8 cellular contexts compared by ENCODE assay signal in genomic region chr1:100037665-100038400, GRCh38.
DNase-seq lines count a peak whose midpoint lies in the region; ATAC-seq and TF ChIP-seq lines count a peak whose summit lies in the region.

No MANE protein-coding gene starts in this region.

- no peaks in the 10 kb centered on the region for H3K27me3 Mint-ChIP-seq in stimulated activated naive CD8-positive, alpha-beta T cell treated with anti-CD3 and anti-CD28 coated beads, Interleukin-15, amount 100 ng/mL, for 72 hours

- peaks cover 22% of the 10 kb centered on the region for H3K4me1 ChIP-seq in GM23248 (ENCODE audit: insufficient read depth)

- peak overlapping the region; percentile 91 for H2AFZ ChIP-seq in GM23248
- peak overlapping the region; percentile 77 for H2AFZ ChIP-seq in neural cell (ENCODE audit: low read depth, low read length)

- TF ChIP-seq CTCF in neural cell (IDR thresholded peaks at IDR 0.05; ENCODE audit: poor library complexity, severe bottlenecking): no peak

- TF ChIP-seq RAD21 in neural cell (conservative IDR thresholded peaks at IDR 0.05): no peak

- peak overlapping the region; percentile 93 for H3K4me3 ChIP-seq in GM23248
- H3K4me3 ChIP-seq in neural cell (ENCODE audit: low read length): peak overlapping the region; percentile 90

- 0% methylated on average over 38 to 51 of the region's 61 CpGs for WGBS in GM23248 (ENCODE audit: low coverage in 1 of 2, low lambda C conversion rate in 2 of 2, missing lambda C conversion rate in 2 of 2), 2 experiments

- peaks cover 44% of the 10 kb centered on the region for H3K79me2 ChIP-seq in GM23248 (ENCODE audit: insufficient read depth)
- H3K79me2 ChIP-seq in neural cell (replicated peaks; ENCODE audit: insufficient read depth, low read length): peaks cover 55% of the 10 kb centered on the region

- ATAC-seq in stimulated activated naive CD8-positive, alpha-beta T cell treated with anti-CD3 and anti-CD28 coated beads, Interleukin-15, amount 100 ng/mL, for 72 hours: peak; percentile 84

- H3K27me3 ChIP-seq in GM23248 (replicated peaks; ENCODE audit: insufficient read depth) (no peaks in the 10 kb centered on the region), neural cell (ENCODE audit: insufficient read depth, low read depth, low read length) (no peaks in the 10 kb centered on the region)

- H3K9me3 ChIP-seq in GM23248 (ENCODE audit: low read depth): no peaks in the 10 kb centered on the region
- no peaks in the 10 kb centered on the region for H3K9me3 ChIP-seq in KOPT-K1 (ENCODE audit: insufficient read depth, low read length, poor library complexity, severe bottlenecking)
- no peaks in the 10 kb centered on the region for H3K9me3 ChIP-seq in neural cell (ENCODE audit: low read length)

- H3K9ac ChIP-seq in GM23248 (peak overlapping the region; percentile 93), neural cell (ENCODE audit: low read length) (peak overlapping the region; percentile 99)

- H3K4me3 Mint-ChIP-seq in stimulated activated naive CD8-positive, alpha-beta T cell treated with anti-CD3 and anti-CD28 coated beads, Interleukin-15, amount 100 ng/mL, for 72 hours: peak overlapping the region; percentile 91

- no peaks in the 10 kb centered on the region for H3K36me3 ChIP-seq in GM23248 (ENCODE audit: low read depth)
- peaks cover under 1% of the 10 kb centered on the region; the same call in 1 of the 2 replicates for H3K36me3 ChIP-seq in KOPT-K1 (ENCODE audit: insufficient read depth, low read length)
- no peaks in the 10 kb centered on the region for H3K36me3 ChIP-seq in neural cell (ENCODE audit: insufficient read depth, low read length)

- peak; percentile 56 for TF ChIP-seq EP300 in neural cell (conservative IDR thresholded peaks at IDR 0.05; ENCODE audit: poor library complexity, severe bottlenecking)

- no peaks in the 10 kb centered on the region for H3K9me2 ChIP-seq in GM23248 (ENCODE audit: insufficient read depth)
- H3K9me2 ChIP-seq in neural cell (ENCODE audit: insufficient read depth, low read length): no peaks in the 10 kb centered on the region

- H3F3A ChIP-seq in GM23248 (ENCODE audit: insufficient read depth) (peaks cover 23% of the 10 kb centered on the region), neural cell (ENCODE audit: insufficient read depth, low read length, poor library complexity, severe bottlenecking) (no peaks in the 10 kb centered on the region)

- H3K27ac ChIP-seq in GM23248 (peak overlapping the region; percentile 87), KOPT-K1 (ENCODE audit: low read depth, low read length, poor library complexity, severe bottlenecking) (peak overlapping the region; percentile 96), neural cell (ENCODE audit: low read length) (peak overlapping the region; percentile 97)

- peaks cover 47% of the 10 kb centered on the region for H3K4me1 Mint-ChIP-seq in stimulated activated naive CD8-positive, alpha-beta T cell treated with anti-CD3 and anti-CD28 coated beads, Interleukin-15, amount 100 ng/mL, for 72 hours

- H3K9me3 Mint-ChIP-seq in stimulated activated naive CD8-positive, alpha-beta T cell treated with anti-CD3 and anti-CD28 coated beads, Interleukin-15, amount 100 ng/mL, for 72 hours: no peaks in the 10 kb centered on the region

- peak overlapping the region; percentile 98 to 99 for H3K27ac Mint-ChIP-seq in stimulated activated naive CD8-positive, alpha-beta T cell treated with anti-CD3 and anti-CD28 coated beads, Interleukin-15, amount 100 ng/mL, for 72 hours

- H3K4me2 ChIP-seq in GM23248 (ENCODE audit: unreplicated experiment) (peak overlapping the region; percentile 99), neural cell (ENCODE audit: low read length) (peak overlapping the region; percentile 68)

- H4K20me1 ChIP-seq in GM23248 (ENCODE audit: insufficient read depth) (0 out of 2 replicates have a peak, but pooled peaks cover 5% of the 10 kb centered on the region), neural cell (ENCODE audit: insufficient read depth) (no peaks in the 10 kb centered on the region)

- DNase-seq in EH (ENCODE audit: low read depth) (peak; percentile 86), GM23248 (peak; percentile 98), RPMI8226 (peak; percentile 90), fibroblast of the conjunctiva (ENCODE audit: low read depth) (peak; percentile 66)
- peak; percentile 82 for DNase-seq in activated effector memory CD4-positive, alpha-beta T cell treated with Interleukin-2 at 50 U/mL for 16 hours
- DNase-seq in stimulated activated naive CD8-positive, alpha-beta T cell treated with anti-CD3 and anti-CD28 coated beads, Interleukin-15, amount 100 ng/mL, for 72 hours: peak; percentile 90

- in situ Hi-C loops in GM23248 (cut with MboI): no loop called here

TF ChIP-seq in neural cell, 6 proteins besides CTCF, POLR2A, EP300 and RAD21:
- TF ChIP-seq POLR2AphosphoS5 (IDR thresholded peaks at IDR 0.05) (peak; percentile 98), SMC3 (conservative IDR thresholded peaks at IDR 0.05; ENCODE audit: poor library complexity) (no peak), REST (IDR thresholded peaks at IDR 0.05; ENCODE audit: borderline replicate concordance) (peak; percentile 94), TAF1 (IDR thresholded peaks at IDR 0.05; ENCODE audit: low read depth) (peak; percentile 96), EZH2 (IDR thresholded peaks at IDR 0.05; ENCODE audit: borderline replicate concordance, insufficient read depth, low read length, poor library complexity, severe bottlenecking) (no peak), MXI1 (conservative IDR thresholded peaks at IDR 0.05; ENCODE audit: poor library complexity, severe bottlenecking) (peak; percentile 39)

Comparison
In these comparisons a context has a peak if more than half of its experiments do, and no peak if none do; other contexts are left out.
1. Peak in every context shown above with its lines: DNase-seq, ATAC-seq, H3K4me3 ChIP-seq and H3K27ac ChIP-seq.